ENCODE assay signal across 9 cellular contexts in genomic region chr14:106691601-106692291, GRCh38.
DNase-seq lines count a peak whose midpoint lies in the region; ATAC-seq and FAIRE-seq lines count a peak whose summit lies in the region.
"Had no signal": no experiment of that assay in that cellular context is flagged by ENCODE, and none has a peak within 500 bp of the region (broad histone marks: within the 10 kb centered on the region; RNA-seq: fewer than 3 reads in every experiment).

No MANE protein-coding gene starts in this region.

- H3K4me1 Mint-ChIP-seq in CD4-positive, alpha-beta memory T cell: peaks cover 9 to 14% (median 11%) of the 10 kb centered on the region in 4 donors
- H3K4me1 Mint-ChIP-seq in stimulated activated memory B cell treated with anti-CD40 and anti-IgM and Interleukin-4, amounts not matched to agents 10 μg/mL and 1 μg/mL and 100 μg/mL, for 72 hours: peaks cover 16% of the 10 kb centered on the region

- H3K36me3 Mint-ChIP-seq in CD4-positive, alpha-beta memory T cell: no peaks in the 10 kb centered on the region
- H3K36me3 Mint-ChIP-seq in stimulated activated memory B cell treated with anti-CD40 and anti-IgM and Interleukin-4, amounts not matched to agents 10 μg/mL and 1 μg/mL and 100 μg/mL, for 72 hours: no peaks in the 10 kb centered on the region

- CTCF ChIA-PET in CD4-positive, alpha-beta memory T cell (lab: Charles Lee; ENCODE audit: partially characterized antibody): interaction anchor here (0.9 to 1.0 kb wide), 2 partner anchors 12 to 14 kb away, joined by 3 read pairs; no protein-coding TSS in a partner anchor

- no peak overlapping the region for H3K4me3 ChIP-seq in CD4-positive, alpha-beta memory T cell (ENCODE audit: low read length in 2 of 2)

- peak; percentile 83 for ATAC-seq in GM19397 (IDR thresholded peaks at IDR 0.05; ENCODE audit: unreplicated experiment)
- ATAC-seq in HG03457 (IDR thresholded peaks at IDR 0.05; ENCODE audit: unreplicated experiment): peak; percentile 65
- ATAC-seq in stimulated activated memory B cell treated with anti-CD40 and anti-IgM and Interleukin-4, amounts not matched to agents 10 μg/mL and 1 μg/mL and 100 μg/mL, for 72 hours: peak; percentile 77

- POLR2A ChIA-PET in CD4-positive, alpha-beta memory T cell (lab: Charles Lee; ENCODE audit: partially characterized antibody): no interaction called here

- no peaks in the 10 kb centered on the region for H3K36me3 ChIP-seq in CD4-positive, alpha-beta memory T cell (ENCODE audit: insufficient read depth, low read length)

- no peak overlapping the region for H3K4me3 Mint-ChIP-seq in CD4-positive, alpha-beta memory T cell
- H3K4me3 Mint-ChIP-seq in stimulated activated memory B cell treated with anti-CD40 and anti-IgM and Interleukin-4, amounts not matched to agents 10 μg/mL and 1 μg/mL and 100 μg/mL, for 72 hours: no peak overlapping the region

- no peaks in the 10 kb centered on the region for H3K9me3 Mint-ChIP-seq in CD4-positive, alpha-beta memory T cell
- peaks cover 3% of the 10 kb centered on the region for H3K9me3 Mint-ChIP-seq in stimulated activated memory B cell treated with anti-CD40 and anti-IgM and Interleukin-4, amounts not matched to agents 10 μg/mL and 1 μg/mL and 100 μg/mL, for 72 hours

- no peaks in the 10 kb centered on the region for H3K4me1 ChIP-seq in CD4-positive, alpha-beta memory T cell (ENCODE audit: insufficient read depth, low read length)

- H3K9me3 ChIP-seq in CD4-positive, alpha-beta memory T cell (ENCODE audit: control insufficient read depth in 1 of 2, low read length in 2 of 2): no peaks in the 10 kb centered on the region

- FAIRE-seq in urothelium cell line (lab: Jason Lieb, UNC): no peak
- FAIRE-seq: keratinocyte had no signal

- intact Hi-C loops in CD4-positive, alpha-beta memory T cell (cut with micrococcal nuclease): no loop called here

- peak overlapping the region in 1 of 7 donors; percentile 84 for H3K27ac Mint-ChIP-seq in CD4-positive, alpha-beta memory T cell
- H3K27ac Mint-ChIP-seq in stimulated activated memory B cell treated with anti-CD40 and anti-IgM and Interleukin-4, amounts not matched to agents 10 μg/mL and 1 μg/mL and 100 μg/mL, for 72 hours: peak overlapping the region; percentile 30

- no peaks in the 10 kb centered on the region for H3K27me3 ChIP-seq in CD4-positive, alpha-beta memory T cell (ENCODE audit: insufficient read depth, low read length)

- no peak overlapping the region for H3K27ac ChIP-seq in CD4-positive, alpha-beta memory T cell (ENCODE audit: low read depth, low read length)

- peaks cover 1 to 2% of the 10 kb centered on the region in 2 donors for H3K27me3 Mint-ChIP-seq in CD4-positive, alpha-beta memory T cell
- peaks cover 6% of the 10 kb centered on the region for H3K27me3 Mint-ChIP-seq in stimulated activated memory B cell treated with anti-CD40 and anti-IgM and Interleukin-4, amounts not matched to agents 10 μg/mL and 1 μg/mL and 100 μg/mL, for 72 hours

- DNase-seq in CD4-positive, alpha-beta memory T cell: peak; percentile 26 to 67 (median 37)
- DNase-seq in activated CD4-positive, alpha-beta T cell treated with anti-CD3 and anti-CD28 coated beads, Interleukin-2, amount 50 U/mL, for 1 hour: peak; percentile 62
- DNase-seq in germinal center (ENCODE audit: low spot score) (peak; percentile 79), urothelium cell line (ENCODE audit: low spot score) (no peak), NCI-H524 (lab: John Stamatoyannopoulos, UW) (no peak)

Comparison
In these comparisons a context has a peak if more than half of its experiments do, and no peak if none do; other contexts are left out.
1. DNase-seq: peak in CD4-positive, alpha-beta memory T cell (5 of 5), activated CD4-positive, alpha-beta T cell treated with anti-CD3 and anti-CD28 coated beads, Interleukin-2, amount 50 U/mL, for 1 hour (single experiment) and germinal center (single experiment); none in urothelium cell line (single experiment) and NCI-H524 (0 of 2).
2. Peak in every context shown above with its lines, with median percentiles within 50 percentile points of each other: ATAC-seq.